8 cellular contexts compared by ENCODE assay signal in the genomic region with DNA sequence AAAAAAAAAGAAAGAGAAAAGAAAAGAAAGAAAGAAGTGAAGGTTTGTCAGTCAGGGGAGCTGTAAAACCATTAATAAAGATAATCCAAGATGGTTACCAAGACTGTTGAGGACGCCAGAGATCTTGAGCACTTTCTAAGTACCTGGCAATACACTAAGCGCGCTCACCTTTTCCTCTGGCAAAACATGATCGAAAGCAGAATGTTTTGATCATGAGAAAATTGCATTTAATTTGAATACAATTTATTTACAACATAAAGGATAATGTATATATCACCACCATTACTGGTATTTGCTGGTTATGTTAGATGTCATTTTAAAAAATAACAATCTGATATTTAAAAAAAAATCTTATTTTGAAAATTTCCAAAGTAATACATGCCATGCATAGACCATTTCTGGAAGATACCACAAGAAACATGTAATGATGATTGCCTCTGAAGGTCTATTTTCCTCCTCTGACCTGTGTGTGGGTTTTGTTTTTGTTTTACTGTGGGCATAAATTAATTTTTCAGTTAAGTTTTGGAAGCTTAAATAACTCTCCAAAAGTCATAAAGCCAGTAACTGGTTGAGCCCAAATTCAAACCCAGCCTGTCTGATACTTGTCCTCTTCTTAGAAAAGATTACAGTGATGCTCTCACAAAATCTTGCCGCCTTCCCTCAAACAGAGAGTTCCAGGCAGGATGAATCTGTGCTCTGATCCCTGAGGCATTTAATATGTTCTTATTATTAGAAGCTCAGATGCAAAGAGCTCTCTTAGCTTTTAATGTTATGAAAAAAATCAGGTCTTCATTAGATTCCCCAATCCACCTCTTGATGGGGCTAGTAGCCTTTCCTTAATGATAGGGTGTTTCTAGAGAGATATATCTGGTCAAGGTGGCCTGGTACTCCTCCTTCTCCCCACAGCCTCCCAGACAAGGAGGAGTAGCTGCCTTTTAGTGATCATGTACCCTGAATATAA. TPM values are rescaled to one million over a fixed set of nuclear protein-coding genes. Genes with fewer than 3 reads are reported as not detected.
DNase-seq lines count a peak whose midpoint lies in the region; ATAC-seq and TF ChIP-seq lines count a peak whose summit lies in the region.

No MANE protein-coding gene starts in this region.

- H3K9me3 ChIP-seq in DND-41 (ENCODE audit: insufficient read depth, low read length, severe bottlenecking), result no peaks in the 10 kb centered on the region
- no peaks in the 10 kb centered on the region for H3K9me3 ChIP-seq in hepatocyte (ENCODE audit: low read depth)
- H3K9me3 ChIP-seq in stomach smooth muscle (ENCODE audit: control insufficient read depth in 2 of 2, low read length in 2 of 2), result no peaks in the 10 kb centered on the region

- H3K4me1 ChIP-seq in DND-41 (ENCODE audit: insufficient read depth, low read length) (peaks cover 54% of the 10 kb centered on the region), hepatocyte (ENCODE audit: insufficient read depth) (peaks cover 4% of the 10 kb centered on the region), stomach smooth muscle (ENCODE audit: control insufficient read depth, insufficient read depth, low read length) (peaks cover 2% of the 10 kb centered on the region)

- peak overlapping the region; percentile 76 for H3K4me2 ChIP-seq in DND-41 (ENCODE audit: insufficient read depth, low read length)
- H3K4me2 ChIP-seq in hepatocyte, result peak overlapping the region; percentile 90

- peak overlapping the region; percentile 78 to 90; a peak in 3 of 4 replicates for H3K4me3 ChIP-seq in DND-41 (ENCODE audit: low read depth in 1 of 2, low read length in 2 of 2)
- H3K4me3 ChIP-seq in WI38 (ENCODE audit: low read depth, low read length), result peak overlapping the region; percentile 97
- H3K4me3 ChIP-seq in hepatocyte, result peak overlapping the region; percentile 83
- H3K4me3 ChIP-seq in stomach smooth muscle (ENCODE audit: low read length in 2 of 2), result peak overlapping the region; percentile 94 to 98

- H3K9ac ChIP-seq in DND-41 (ENCODE audit: low read depth, low read length), result peak overlapping the region; percentile 94
- H3K9ac ChIP-seq in stomach smooth muscle (ENCODE audit: low read length in 2 of 2), result peak overlapping the region; percentile 97 to 98

- H3K36me3 ChIP-seq in DND-41 (ENCODE audit: insufficient read depth, low read length), result peaks cover 58% of the 10 kb centered on the region
- H3K36me3 ChIP-seq in hepatocyte (replicated peaks; ENCODE audit: insufficient read depth, low read depth), result no peaks in the 10 kb centered on the region
- peaks cover 24 to 29% of the 10 kb centered on the region in 2 donors for H3K36me3 ChIP-seq in stomach smooth muscle (ENCODE audit: control insufficient read depth in 2 of 2, insufficient read depth in 2 of 2, low read length in 2 of 2)

- in situ Hi-C loops in KBM-7 (cut with MboI; ENCODE audit: low pct_unique_long_range_greater_than_20kb, low sequenced_read_pairs), result no loop called here

- WGBS in hepatocyte (ENCODE audit: low lambda C conversion rate, missing lambda C conversion rate), result 95% methylated on average over 5 of the region's 5 CpGs

- no peaks in the 10 kb centered on the region for H3K9me2 ChIP-seq in hepatocyte (replicated peaks; ENCODE audit: insufficient read depth)

- H2AFZ ChIP-seq in DND-41 (ENCODE audit: low read depth, low read length) (no peak overlapping the region), hepatocyte (no peak overlapping the region)

- H3K79me2 ChIP-seq in DND-41 (ENCODE audit: insufficient read depth, low read length) (peaks cover 69% of the 10 kb centered on the region), hepatocyte (peaks cover 50% of the 10 kb centered on the region)

- DNase-seq in DND-41, result no peak
- peak; percentile 41 for DNase-seq in KBM-7
- no peak for DNase-seq in hepatocyte (ENCODE audit: low spot score)
- DNase-seq in Ammon's horn (ENCODE audit: low spot score), result no peak

- H3K27ac ChIP-seq in DND-41 (ENCODE audit: low read length), result peak overlapping the region; percentile 98
- peak overlapping the region; percentile 99 for H3K27ac ChIP-seq in hepatocyte
- H3K27ac ChIP-seq in stomach smooth muscle (ENCODE audit: low read length), result peak overlapping the region; percentile 99

- peak; percentile 18 for TF ChIP-seq CTCF in DND-41 (IDR thresholded peaks at IDR 0.05; ENCODE audit: borderline replicate concordance, extremely low read depth, low read length, poor library complexity, severe bottlenecking)
- no peak for TF ChIP-seq CTCF in WI38 (IDR thresholded peaks at IDR 0.05; ENCODE audit: low read depth, low read length)
- peak; percentile 25 for TF ChIP-seq CTCF in hepatocyte (IDR thresholded peaks at IDR 0.05; ENCODE audit: poor library complexity)

- ATAC-seq in DND-41 (ENCODE audit: insufficient read depth, low read depth) (no peak), GM19455 (IDR thresholded peaks at IDR 0.05; ENCODE audit: unreplicated experiment) (no peak), GM21723 (IDR thresholded peaks at IDR 0.05; ENCODE audit: unreplicated experiment) (no peak)

- H3K27me3 ChIP-seq in DND-41 (ENCODE audit: insufficient read depth, low read length, poor library complexity) (no peaks in the 10 kb centered on the region), hepatocyte (no peaks in the 10 kb centered on the region), stomach smooth muscle (ENCODE audit: control insufficient read depth in 1 of 2, insufficient read depth in 2 of 2, low read length in 2 of 2) (no peaks in the 10 kb centered on the region)

- H4K20me1 ChIP-seq in DND-41 (ENCODE audit: insufficient read depth, low read length) (peaks cover 53% of the 10 kb centered on the region), hepatocyte (ENCODE audit: insufficient read depth, poor library complexity, severe bottlenecking) (peaks cover 32% of the 10 kb centered on the region)

RNA-seq across cellular contexts. Expression of a gene that starts 2.0 kb away (rescaled TPM):
- 2,059 and 2,324 TPM in 2 replicates for total RNA-seq in hepatocyte
- polyA plus RNA-seq in hepatocyte, result 2,570 and 2,890 TPM in 2 replicates

RNA-seq across cellular contexts. Expression of a gene that starts 2.2 kb away (rescaled TPM):
- 0.77 TPM in 1 of 2 replicates, not detected in the other for total RNA-seq in hepatocyte
- polyA plus RNA-seq in hepatocyte, result 0.54 and 0.85 TPM in 2 replicates

RNA-seq across cellular contexts. Expression of a gene that starts 23.0 kb away (rescaled TPM):
- 10.8 and 11.0 TPM in 2 replicates for total RNA-seq in hepatocyte
- polyA plus RNA-seq in hepatocyte, result 6.5 and 9.7 TPM in 2 replicates

RNA-seq across cellular contexts. Expression of a gene that starts 49.8 kb away (rescaled TPM):
- total RNA-seq in hepatocyte, result 54.2 and 70.3 TPM in 2 replicates
- 27.1 and 28.2 TPM in 2 replicates for polyA plus RNA-seq in hepatocyte
